11 cellular contexts compared by ENCODE assay signal in genomic region chr9:136091582-136092352, GRCh38. TPM values are rescaled to one million over a fixed set of nuclear protein-coding genes. Genes with fewer than 3 reads are reported as not detected.
DNase-seq lines count a peak whose midpoint lies in the region; ATAC-seq, FAIRE-seq and TF ChIP-seq lines count a peak whose summit lies in the region.
"Had no signal": no experiment of that assay in that cellular context is flagged by ENCODE, and none has a peak within 500 bp of the region (broad histone marks: within the 10 kb centered on the region; RNA-seq: fewer than 3 reads in every experiment).

No MANE protein-coding gene starts in this region.

- H3K4me1 Mint-ChIP-seq in CD8-positive, alpha-beta memory T cell, result peaks cover 14 to 47% (median 18%) of the 10 kb centered on the region in 3 donors

- no peak for ATAC-seq in GM18502 (IDR thresholded peaks at IDR 0.05; ENCODE audit: poor library complexity, unreplicated experiment)
- no peak for ATAC-seq in GM21576 (IDR thresholded peaks at IDR 0.05; ENCODE audit: unreplicated experiment)

- peaks cover 0 to 2% (median 0%) of the 10 kb centered on the region in 3 donors for H3K36me3 Mint-ChIP-seq in CD8-positive, alpha-beta memory T cell

- no peaks in the 10 kb centered on the region for H3K27me3 ChIP-seq in CD8-positive, alpha-beta memory T cell (ENCODE audit: insufficient read depth, low read length, poor library complexity, severe bottlenecking)
- no peaks in the 10 kb centered on the region for H3K27me3 ChIP-seq in prostate gland (replicated peaks; ENCODE audit: insufficient read depth)
- H3K27me3 ChIP-seq in spleen (replicated peaks in 1 of 7), result peaks cover 0 to 47% (median 0%) of the 10 kb centered on the region in 7 donors

- H3K27ac Mint-ChIP-seq in CD8-positive, alpha-beta memory T cell, result peak overlapping the region in 4 of 8 donors; percentile 52 to 94 (median 60)
- H3K27ac Mint-ChIP-seq: activated CD4-positive, alpha-beta memory T cell treated with anti-CD3 and anti-CD28 coated beads, Interleukin-2, amount 10 ng/mL, durations not matched to agents 7 days and 5 days had no signal

- H3K4me1 ChIP-seq in CD8-positive, alpha-beta memory T cell (ENCODE audit: insufficient read depth, low read length), result peaks cover 22% of the 10 kb centered on the region
- H3K4me1 ChIP-seq in prostate gland (replicated peaks) (peaks cover 14% of the 10 kb centered on the region), spleen (peaks cover 38 to 93% (median 81%) of the 10 kb centered on the region in 6 donors)

- 75% methylated on average over 20 of the region's 20 CpGs for WGBS in prostate gland
- WGBS in spleen, 5 donors, result 78 to 94% (median 91%) methylated on average over 19 to 20 of the region's 20 CpGs

- TF ChIP-seq POLR2A in prostate gland (IDR thresholded peaks at IDR 0.05), result no peak
- TF ChIP-seq POLR2A in spleen (IDR thresholded peaks at IDR 0.05), result no peak

- no peak overlapping the region for H3K27ac ChIP-seq in CD8-positive, alpha-beta memory T cell (ENCODE audit: low read depth, low read length)
- peak overlapping the region; percentile 66 to 83 for H3K27ac ChIP-seq in prostate gland
- H3K27ac ChIP-seq in spleen, result peak overlapping the region in 4 of 8 donors; percentile 15 to 95 (median 76)

- POLR2A ChIA-PET in CD8-positive, alpha-beta memory T cell (lab: Charles Lee), result interaction anchor here (0.6 kb wide), 1 partner anchor 1100 kb away, joined by 3 read pairs; no protein-coding TSS in a partner anchor

- intact Hi-C loops in prostate gland (cut with DNase I) (no loop called here), spleen (cut with DNase I; ENCODE audit: low total_unique reads) (no loop called here)

- no peaks in the 10 kb centered on the region for H3K9me3 Mint-ChIP-seq in CD8-positive, alpha-beta memory T cell
- H3K9me3 Mint-ChIP-seq: activated CD4-positive, alpha-beta memory T cell treated with anti-CD3 and anti-CD28 coated beads, Interleukin-2, amount 10 ng/mL, durations not matched to agents 7 days and 5 days; H9 had no signal

- H3K36me3 ChIP-seq in CD8-positive, alpha-beta memory T cell (ENCODE audit: insufficient read depth, low read length), result no peaks in the 10 kb centered on the region
- H3K36me3 ChIP-seq in prostate gland, result no peaks in the 10 kb centered on the region
- peaks cover 0 to 12% (median 0%) of the 10 kb centered on the region in 6 donors for H3K36me3 ChIP-seq in spleen

- no peak overlapping the region for H3K4me3 ChIP-seq in CD8-positive, alpha-beta memory T cell (ENCODE audit: low read length)
- no peak overlapping the region for H3K4me3 ChIP-seq in epithelial cell of esophagus (ENCODE audit: low read length)
- H3K4me3 ChIP-seq in prostate gland, result no peak overlapping the region
- H3K4me3 ChIP-seq in spleen, result no peak overlapping the region

- no peak for FAIRE-seq in urothelium cell line (lab: Jason Lieb, UNC)

- DNase-seq in CD8-positive, alpha-beta memory T cell, result no peak
- DNase-seq in NCI-H69 (lab: John Stamatoyannopoulos, UW) (peak; percentile 23), epithelial cell of esophagus (ENCODE audit: low read depth) (peak; percentile 45), prostate gland (ENCODE audit: low spot score) (no peak), urothelium cell line (ENCODE audit: low spot score) (no peak), spleen (no peak)
- DNase-seq: activated CD4-positive, alpha-beta memory T cell treated with anti-CD3 and anti-CD28 coated beads, Interleukin-2, amount 10 ng/mL, durations not matched to agents 7 days and 5 days; NCI-H1694 had no signal

- no peaks in the 10 kb centered on the region for H3K27me3 Mint-ChIP-seq in CD8-positive, alpha-beta memory T cell
- H3K27me3 Mint-ChIP-seq: activated CD4-positive, alpha-beta memory T cell treated with anti-CD3 and anti-CD28 coated beads, Interleukin-2, amount 10 ng/mL, durations not matched to agents 7 days and 5 days had no signal

- H3K9me3 ChIP-seq in CD8-positive, alpha-beta memory T cell (ENCODE audit: low read length), result no peaks in the 10 kb centered on the region
- H3K9me3 ChIP-seq in prostate gland (no peaks in the 10 kb centered on the region), spleen (no peaks in the 10 kb centered on the region)

- TF ChIP-seq CTCF in epithelial cell of esophagus (IDR thresholded peaks at IDR 0.05; ENCODE audit: insufficient read depth, low read depth, low read length, missing control alignments), result no peak
- TF ChIP-seq CTCF in prostate gland (IDR thresholded peaks at IDR 0.05), result no peak
- TF ChIP-seq CTCF in spleen (IDR thresholded peaks at IDR 0.05 in 8 of 11, conservative IDR thresholded peaks at IDR 0.05 in 3 of 11), result no peak

- peak overlapping the region in 4 of 7 donors; percentile 32 to 76 (median 40) for H3K4me3 Mint-ChIP-seq in CD8-positive, alpha-beta memory T cell
- H3K4me3 Mint-ChIP-seq: activated CD4-positive, alpha-beta memory T cell treated with anti-CD3 and anti-CD28 coated beads, Interleukin-2, amount 10 ng/mL, durations not matched to agents 7 days and 5 days; H9 had no signal

- CTCF ChIA-PET in CD8-positive, alpha-beta memory T cell (lab: Charles Lee), result interaction anchor here (6.0 kb wide), 1 partner anchor 29 kb away, joined by 81 read pairs; the partner anchor contains the start of gene TMEM250

RNA-seq across cellular contexts. Expression of gene NACC2, which starts 3.3 kb away (rescaled TPM):
- 1 to 10 TPM; 9.0 to 9.1 TPM for total RNA-seq in CD8-positive, alpha-beta memory T cell
- 2.9 TPM for polyA plus RNA-seq in CD8-positive, alpha-beta memory T cell
- total RNA-seq in prostate gland (10 to 100 TPM; 24.5 to 55.2 TPM), spleen (10 to 100 TPM; 17.0 to 34.9 (median 26.5) TPM)
- polyA plus RNA-seq in spleen, result 1 to 10 TPM; 2.1 to 7.9 (median 2.4) TPM

RNA-seq across cellular contexts. Expression of gene TMEM250, which starts 26.9 kb away (rescaled TPM):
- total RNA-seq in CD8-positive, alpha-beta memory T cell, result 10 to 100 TPM; 46.4 to 50.2 TPM
- polyA plus RNA-seq in CD8-positive, alpha-beta memory T cell, result 74.9 TPM
- total RNA-seq in prostate gland (10 to 100 TPM; 44.7 to 65.1 TPM), spleen (10 to 100 TPM; 23.3 to 31.3 (median 25.8) TPM)
- polyA plus RNA-seq in spleen, result 10 to 100 TPM; 10.7 to 28.9 (median 14.8) TPM

Comparison
In these comparisons a context has a peak if more than half of its experiments do, and no peak if none do; other contexts are left out.
1. DNase-seq: peak in NCI-H69 (single experiment) and epithelial cell of esophagus (single experiment); none in CD8-positive, alpha-beta memory T cell (0 of 5), prostate gland (single experiment), urothelium cell line (single experiment) and spleen (single experiment).